In genomic region chr9:95411211-95411892, GRCh38 we compare ENCODE assay signal across 1 cellular context.
TF ChIP-seq lines count a peak whose summit lies in the region.

No MANE protein-coding gene starts in this region.

TF ChIP-seq in IMR-90, 13 proteins besides CTCF, POLR2A, EP300 and RAD21 (continued from another document):
- no peak for TF ChIP-seq MAZ (IDR thresholded peaks at IDR 0.05; ENCODE audit: borderline replicate concordance, low read depth, low read length)
- TF ChIP-seq NFE2L2 (IDR thresholded peaks at IDR 0.05; ENCODE audit: low read depth, low read length): no peak
